In genomic region chr12:119183942-119184695, GRCh38 we compare ENCODE assay signal across 1 cellular context.
A peak's percentile ranks its signal among the peaks of the same experiment; 100 is the strongest.
TF ChIP-seq lines count a peak whose summit lies in the region.

No MANE protein-coding gene starts in this region.

TF ChIP-seq in K562, 482 proteins besides CTCF, POLR2A, EP300 and RAD21 (continued from another document):
- TF ChIP-seq ZBTB2 (IDR thresholded peaks at IDR 0.05): no peak
- TF ChIP-seq ZFP36 (IDR thresholded peaks at IDR 0.05; ENCODE audit: low read depth, low read length, partially characterized antibody): peak; percentile 57
- TF ChIP-seq, protein P1, sequence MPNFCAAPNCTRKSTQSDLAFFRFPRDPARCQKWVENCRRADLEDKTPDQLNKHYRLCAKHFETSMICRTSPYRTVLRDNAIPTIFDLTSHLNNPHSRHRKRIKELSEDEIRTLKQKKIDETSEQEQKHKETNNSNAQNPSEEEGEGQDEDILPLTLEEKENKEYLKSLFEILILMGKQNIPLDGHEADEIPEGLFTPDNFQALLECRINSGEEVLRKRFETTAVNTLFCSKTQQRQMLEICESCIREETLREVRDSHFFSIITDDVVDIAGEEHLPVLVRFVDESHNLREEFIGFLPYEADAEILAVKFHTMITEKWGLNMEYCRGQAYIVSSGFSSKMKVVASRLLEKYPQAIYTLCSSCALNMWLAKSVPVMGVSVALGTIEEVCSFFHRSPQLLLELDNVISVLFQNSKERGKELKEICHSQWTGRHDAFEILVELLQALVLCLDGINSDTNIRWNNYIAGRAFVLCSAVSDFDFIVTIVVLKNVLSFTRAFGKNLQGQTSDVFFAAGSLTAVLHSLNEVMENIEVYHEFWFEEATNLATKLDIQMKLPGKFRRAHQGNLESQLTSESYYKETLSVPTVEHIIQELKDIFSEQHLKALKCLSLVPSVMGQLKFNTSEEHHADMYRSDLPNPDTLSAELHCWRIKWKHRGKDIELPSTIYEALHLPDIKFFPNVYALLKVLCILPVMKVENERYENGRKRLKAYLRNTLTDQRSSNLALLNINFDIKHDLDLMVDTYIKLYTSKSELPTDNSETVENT (CRISPR knock-in tag; IDR thresholded peaks at IDR 0.05): no peak
- TF ChIP-seq PHB (CRISPR knock-in tag; IDR thresholded peaks at IDR 0.05): no peak
- TF ChIP-seq BCOR (IDR thresholded peaks at IDR 0.05): peak; percentile 78; the same call in 1 of the 2 replicates
